In genomic region chr10:43233601-43234430, GRCh38 we compare ENCODE assay signal across 15 cellular contexts. TPM values are rescaled to one million over a fixed set of nuclear protein-coding genes. Genes with fewer than 3 reads are reported as not detected.
DNase-seq lines count a peak whose midpoint lies in the region; ATAC-seq and TF ChIP-seq lines count a peak whose summit lies in the region.
"Had no signal": no experiment of that assay in that cellular context is flagged by ENCODE, and none has a peak within 500 bp of the region (broad histone marks: within the 10 kb centered on the region; RNA-seq: fewer than 3 reads in every experiment).

No MANE protein-coding gene starts in this region.

- intact Hi-C loops in upper lobe of right lung (cut with DNase I) = no loop called here

- peak; percentile 1 for DNase-seq in activated naive CD4-positive, alpha-beta T cell treated with Interleukin-2 at 50 U/mL for 16 hours
- no peak for DNase-seq in activated naive CD4-positive, alpha-beta T cell (lab: John Stamatoyannopoulos, UW)
- DNase-seq in chondrocyte (ENCODE audit: low spot score) = peak; percentile 58
- peak; percentile 3 to 14 for DNase-seq in mesothelial cell of epicardium (ENCODE audit: low spot score in 2 of 2, unreplicated experiment in 2 of 2)
- DNase-seq in upper lobe of right lung = peak; percentile 52
- DNase-seq in DMS53 treated with DMSO at 0.1 percent for 48 hours (lab: John Stamatoyannopoulos, UW; ENCODE audit: unreplicated experiment) = no peak
- DNase-seq in effector memory CD4-positive, alpha-beta T cell = no peak
- no peak for DNase-seq in NCI-H1436 treated with DMSO at 0.1 percent for 48 hours (lab: John Stamatoyannopoulos, UW)
- DNase-seq: activated CD4-positive, alpha-beta T cell treated with anti-CD3 and anti-CD28 coated beads, Interleukin-2, amount 50 U/mL, for 48 hours; retina; SHP77 treated with DMSO at 0.1 percent for 48 hours; stimulated activated naive CD4-positive, alpha-beta T cell; T-helper 9 cell had no signal

- TF ChIP-seq CTCF in chondrocyte (IDR thresholded peaks at IDR 0.05) (no peak), mesothelial cell of epicardium (IDR thresholded peaks at IDR 0.05; ENCODE audit: unreplicated experiment) (no peak), upper lobe of right lung (IDR thresholded peaks at IDR 0.05) (no peak)

- ATAC-seq in upper lobe of right lung = no peak
- ATAC-seq: naive thymus-derived CD8-positive, alpha-beta T cell had no signal

- peaks cover 12% of the 10 kb centered on the region for H3K4me1 ChIP-seq in upper lobe of right lung
- H3K4me1 ChIP-seq in effector memory CD4-positive, alpha-beta T cell (ENCODE audit: control insufficient read depth, insufficient read depth, low read length, poor library complexity, severe bottlenecking) = peaks cover 23% of the 10 kb centered on the region

- no peaks in the 10 kb centered on the region for H3K9me3 ChIP-seq in upper lobe of right lung
- H3K9me3 ChIP-seq in effector memory CD4-positive, alpha-beta T cell (ENCODE audit: control insufficient read depth, low read length) = no peaks in the 10 kb centered on the region

- H3K27me3 Mint-ChIP-seq in chondrocyte (ENCODE audit: low read depth) = peaks cover 40% of the 10 kb centered on the region
- H3K27me3 Mint-ChIP-seq in mesothelial cell of epicardium (ENCODE audit: low read depth) = peaks cover 72% of the 10 kb centered on the region

- H3K27me3 ChIP-seq in upper lobe of right lung = peaks cover 25% of the 10 kb centered on the region
- no peaks in the 10 kb centered on the region for H3K27me3 ChIP-seq in effector memory CD4-positive, alpha-beta T cell (replicated peaks; ENCODE audit: control insufficient read depth, insufficient read depth, low read length, poor library complexity, severe bottlenecking)

- H3K36me3 ChIP-seq in upper lobe of right lung = no peaks in the 10 kb centered on the region
- H3K36me3 ChIP-seq in effector memory CD4-positive, alpha-beta T cell (ENCODE audit: control insufficient read depth, insufficient read depth, low read length) = no peaks in the 10 kb centered on the region

- H3K27ac Mint-ChIP-seq in chondrocyte (ENCODE audit: unreplicated experiment) = no peak overlapping the region
- H3K27ac Mint-ChIP-seq in mesothelial cell of epicardium = no peak overlapping the region
- H3K27ac Mint-ChIP-seq: naive thymus-derived CD8-positive, alpha-beta T cell had no signal

- H3K36me3 Mint-ChIP-seq in chondrocyte (ENCODE audit: low read depth) (no peaks in the 10 kb centered on the region), mesothelial cell of epicardium (no peaks in the 10 kb centered on the region)
- H3K36me3 Mint-ChIP-seq: naive thymus-derived CD8-positive, alpha-beta T cell had no signal

- no peak overlapping the region for H3K4me3 Mint-ChIP-seq in chondrocyte (ENCODE audit: unreplicated experiment)
- no peak overlapping the region for H3K4me3 Mint-ChIP-seq in mesothelial cell of epicardium
- H3K4me3 Mint-ChIP-seq: naive thymus-derived CD8-positive, alpha-beta T cell had no signal

- peaks cover 4% of the 10 kb centered on the region for H3K4me1 Mint-ChIP-seq in chondrocyte (ENCODE audit: low read depth)
- H3K4me1 Mint-ChIP-seq in mesothelial cell of epicardium = peaks cover 3% of the 10 kb centered on the region

- no peak overlapping the region for H3K27ac ChIP-seq in upper lobe of right lung
- no peak overlapping the region for H3K27ac ChIP-seq in effector memory CD4-positive, alpha-beta T cell (ENCODE audit: insufficient read depth, low read length, poor library complexity, severe bottlenecking)
- H3K27ac ChIP-seq: hepatocyte had no signal

- H3K9me3 Mint-ChIP-seq in chondrocyte (ENCODE audit: low read depth) = no peaks in the 10 kb centered on the region
- H3K9me3 Mint-ChIP-seq in mesothelial cell of epicardium = no peaks in the 10 kb centered on the region

- no peak overlapping the region for H3K4me3 ChIP-seq in upper lobe of right lung
- H3K4me3 ChIP-seq in effector memory CD4-positive, alpha-beta T cell (ENCODE audit: insufficient read depth, low read depth, low read length, poor library complexity, severe bottlenecking) = no peak overlapping the region
- H3K4me3 ChIP-seq: hepatocyte had no signal

RNA-seq across cellular contexts. Expression of gene RASGEF1A, which starts 33.0 kb away (rescaled TPM):
- total RNA-seq in chondrocyte (0.05 to 0.18 TPM in 2 of 3 replicates, not detected in the other), mesothelial cell of epicardium (1.5 to 1.6 TPM (median 1.5 TPM) in 3 replicates), upper lobe of right lung (2.6 TPM)

Comparison
In these comparisons a context has a peak if more than half of its experiments do, and no peak if none do; other contexts are left out.
1. DNase-seq: peak in activated naive CD4-positive, alpha-beta T cell treated with Interleukin-2 at 50 U/mL for 16 hours (single experiment), chondrocyte (single experiment), mesothelial cell of epicardium (2 of 2) and upper lobe of right lung (single experiment); none in activated naive CD4-positive, alpha-beta T cell (0 of 4), DMS53 treated with DMSO at 0.1 percent for 48 hours (single experiment), effector memory CD4-positive, alpha-beta T cell (0 of 3) and NCI-H1436 treated with DMSO at 0.1 percent for 48 hours (single experiment).